14 cellular contexts compared by ENCODE assay signal in genomic region chr14:99281396-99281795, GRCh38. TPM values are rescaled to one million over a fixed set of nuclear protein-coding genes. Genes with fewer than 3 reads are reported as not detected.
DNase-seq lines count a peak whose midpoint lies in the region; ATAC-seq and TF ChIP-seq lines count a peak whose summit lies in the region.
"Had no signal": no experiment of that assay in that cellular context is flagged by ENCODE, and none has a peak within 500 bp of the region (broad histone marks: within the 10 kb centered on the region; RNA-seq: fewer than 3 reads in every experiment).

No MANE protein-coding gene starts in this region.

- TF ChIP-seq CTCF in nephron progenitor cell (IDR thresholded peaks at IDR 0.05), result no peak

- peaks cover 32 to 33% (median 33%) of the 10 kb centered on the region in 3 donors for H3K4me1 Mint-ChIP-seq in CD8-positive, alpha-beta memory T cell
- H3K4me1 Mint-ChIP-seq in T-helper 17 cell (peaks cover 14% of the 10 kb centered on the region), immature natural killer cell (peaks cover 75 to 87% of the 10 kb centered on the region in 2 donors), nephron progenitor cell (peaks cover 42% of the 10 kb centered on the region)

- H3K4me1 ChIP-seq in CD8-positive, alpha-beta memory T cell (ENCODE audit: insufficient read depth, low read length), result peaks cover 19% of the 10 kb centered on the region
- H3K4me1 ChIP-seq: HAP-1 had no signal

- H3K9me3 ChIP-seq in CD8-positive, alpha-beta memory T cell (ENCODE audit: low read length), result no peaks in the 10 kb centered on the region
- no peaks in the 10 kb centered on the region for H3K9me3 ChIP-seq in T-helper 17 cell (ENCODE audit: control insufficient read depth, low read length, poor library complexity, severe bottlenecking)
- H3K9me3 ChIP-seq: BLaER1 treated with 17β-estradiol and CSF1 and Interleukin-3, amounts not matched to agents 10 nM and 100 nM; HAP-1 had no signal

- H3K36me3 Mint-ChIP-seq in CD8-positive, alpha-beta memory T cell, result peaks cover 0 to 5% (median 4%) of the 10 kb centered on the region in 3 donors
- no peaks in the 10 kb centered on the region for H3K36me3 Mint-ChIP-seq in T-helper 17 cell (ENCODE audit: low read depth)
- peaks cover 14 to 37% (median 19%) of the 10 kb centered on the region in 3 donors for H3K36me3 Mint-ChIP-seq in immature natural killer cell
- no peaks in the 10 kb centered on the region for H3K36me3 Mint-ChIP-seq in nephron progenitor cell (ENCODE audit: low read depth)
- H3K36me3 Mint-ChIP-seq: CD4-positive, CD25-positive, alpha-beta regulatory T cell had no signal

- ATAC-seq in T-helper 17 cell, result no peak
- ATAC-seq in HG03457 (IDR thresholded peaks at IDR 0.05; ENCODE audit: unreplicated experiment), result no peak
- no peak for ATAC-seq in sciatic nerve

- H3K27me3 Mint-ChIP-seq in CD8-positive, alpha-beta memory T cell, result no peaks in the 10 kb centered on the region
- H3K27me3 Mint-ChIP-seq in T-helper 17 cell (peaks cover 24% of the 10 kb centered on the region), immature natural killer cell (ENCODE audit: low read depth in 3 of 3) (peaks cover 0 to 3% (median 0%) of the 10 kb centered on the region in 3 donors), nephron progenitor cell (ENCODE audit: low read depth, poor library complexity) (peaks cover 64% of the 10 kb centered on the region)

- H3K27me3 ChIP-seq in CD8-positive, alpha-beta memory T cell (ENCODE audit: insufficient read depth, low read length, poor library complexity, severe bottlenecking), result no peaks in the 10 kb centered on the region

- no peak overlapping the region for H3K27ac ChIP-seq in CD8-positive, alpha-beta memory T cell (ENCODE audit: low read depth, low read length)
- H3K27ac ChIP-seq: BLaER1 treated with 17β-estradiol and CSF1 and Interleukin-3, amounts not matched to agents 10 nM and 100 nM; HL-60 had no signal

- no peaks in the 10 kb centered on the region for H3K9me3 Mint-ChIP-seq in CD8-positive, alpha-beta memory T cell
- H3K9me3 Mint-ChIP-seq in immature natural killer cell (no peaks in the 10 kb centered on the region), nephron progenitor cell (no peaks in the 10 kb centered on the region)
- H3K9me3 Mint-ChIP-seq: CD4-positive, CD25-positive, alpha-beta regulatory T cell had no signal

- H3K36me3 ChIP-seq in CD8-positive, alpha-beta memory T cell (ENCODE audit: insufficient read depth, low read length), result no peaks in the 10 kb centered on the region
- H3K36me3 ChIP-seq: BLaER1 treated with 17β-estradiol and CSF1 and Interleukin-3, amounts not matched to agents 10 nM and 100 nM; HAP-1 had no signal

- H3K4me3 ChIP-seq in CD8-positive, alpha-beta memory T cell (ENCODE audit: low read length), result no peak overlapping the region
- H3K4me3 ChIP-seq: BLaER1 treated with 17β-estradiol and CSF1 and Interleukin-3, amounts not matched to agents 10 nM and 100 nM; HAP-1 had no signal

- peak overlapping the region in 2 of 7 donors; percentile 29 to 69 for H3K4me3 Mint-ChIP-seq in CD8-positive, alpha-beta memory T cell
- H3K4me3 Mint-ChIP-seq in T-helper 17 cell (no peak overlapping the region), immature natural killer cell (peak overlapping the region in 4 of 5 donors; percentile 59 to 82 (median 66)), nephron progenitor cell (no peak overlapping the region)
- H3K4me3 Mint-ChIP-seq: CD4-positive, CD25-positive, alpha-beta regulatory T cell had no signal

- intact Hi-C loops in sciatic nerve (cut with DNase I), result no loop called here

- POLR2A ChIA-PET in CD8-positive, alpha-beta memory T cell (lab: Charles Lee), result no interaction called here

- DNase-seq in CD8-positive, alpha-beta memory T cell, result no peak
- DNase-seq in T-helper 17 cell (no peak), immature natural killer cell (no peak), nephron progenitor cell (peak; percentile 58), cerebellar cortex (ENCODE audit: low spot score) (no peak), sciatic nerve (ENCODE audit: low spot score) (no peak)
- DNase-seq: ACHN, DMS79 had no signal

- CTCF ChIA-PET in CD8-positive, alpha-beta memory T cell (lab: Charles Lee), result no interaction called here

- H3K27ac Mint-ChIP-seq in CD8-positive, alpha-beta memory T cell, result peak overlapping the region in 5 of 8 donors; percentile 39 to 90 (median 85)
- H3K27ac Mint-ChIP-seq in T-helper 17 cell, result peak overlapping the region; percentile 19
- peak overlapping the region in 5 of 6 donors; percentile 32 to 91 (median 87) for H3K27ac Mint-ChIP-seq in immature natural killer cell
- H3K27ac Mint-ChIP-seq in nephron progenitor cell, result no peak overlapping the region

RNA-seq across cellular contexts. Expression of gene BCL11B, which starts 9.4 kb away (rescaled TPM):
- 10 to 100 TPM; 42.0 to 42.5 TPM for total RNA-seq in CD8-positive, alpha-beta memory T cell
- 9.7 TPM for polyA plus RNA-seq in CD8-positive, alpha-beta memory T cell
- total RNA-seq in T-helper 17 cell, result 100 to 1,000 TPM; 167 to 174 TPM
- 1 to 10 TPM in 2 of 3 donors, under 1 TPM in 1; 0.75 to 3.1 (median 1.0) TPM for polyA plus RNA-seq in immature natural killer cell
- 0.85 TPM for total RNA-seq in sciatic nerve
- total RNA-seq: G401 had no signal

Comparison
In these comparisons a context has a peak if more than half of its experiments do, and no peak if none do; other contexts are left out.
1. H3K4me3 Mint-ChIP-seq: peak in immature natural killer cell (4 of 5); none in T-helper 17 cell (single experiment) and nephron progenitor cell (single experiment).
2. RNA of gene BCL11B, which starts 9.4 kb away (total RNA-seq): 167 to 174 TPM in T-helper 17 cell and 42.0 to 42.5 TPM in CD8-positive, alpha-beta memory T cell; 0.85 TPM in sciatic nerve (single experiment); every median in the first group is over 10 times any median in the second.